12 cellular contexts compared by ENCODE assay signal in genomic region chr9:93072383-93072795, GRCh38. TPM values are rescaled to one million over a fixed set of nuclear protein-coding genes. Genes with fewer than 3 reads are reported as not detected.
DNase-seq lines count a peak whose midpoint lies in the region; ATAC-seq, FAIRE-seq and TF ChIP-seq lines count a peak whose summit lies in the region.
"Had no signal": no experiment of that assay in that cellular context is flagged by ENCODE, and none has a peak within 500 bp of the region (broad histone marks: within the 10 kb centered on the region; RNA-seq: fewer than 3 reads in every experiment).

No MANE protein-coding gene starts in this region.

- peaks cover 72% of the 10 kb centered on the region for H3K4me1 Mint-ChIP-seq in activated naive CD8-positive, alpha-beta T cell (ENCODE audit: low read depth)
- peaks cover 13% of the 10 kb centered on the region for H3K4me1 Mint-ChIP-seq in mesothelial cell of epicardium

- FAIRE-seq in GM12891 (lab: Jason Lieb, UNC): no peak

- H3K27me3 Mint-ChIP-seq in activated naive CD8-positive, alpha-beta T cell: no peaks in the 10 kb centered on the region
- no peaks in the 10 kb centered on the region for H3K27me3 Mint-ChIP-seq in mesothelial cell of epicardium (ENCODE audit: low read depth)

- H3K9me3 Mint-ChIP-seq in activated naive CD8-positive, alpha-beta T cell (ENCODE audit: low read depth): no peaks in the 10 kb centered on the region
- peaks cover 8% of the 10 kb centered on the region for H3K9me3 Mint-ChIP-seq in mesothelial cell of epicardium

- no peak for TF ChIP-seq POLR2A in GM12891 (IDR thresholded peaks at IDR 0.05; ENCODE audit: low read depth, low read length)

- peak overlapping the region; percentile 23 for H3K4me3 Mint-ChIP-seq in activated naive CD8-positive, alpha-beta T cell
- H3K4me3 Mint-ChIP-seq in mesothelial cell of epicardium: no peak overlapping the region

- ATAC-seq in HG02981 (IDR thresholded peaks at IDR 0.05; ENCODE audit: unreplicated experiment) (no peak), GM21390 (IDR thresholded peaks at IDR 0.05; ENCODE audit: unreplicated experiment) (no peak)

- peak in 2 of 3 experiments; percentile 8 to 28 for DNase-seq in NCI-H1417 (lab: John Stamatoyannopoulos, UW)
- DNase-seq in NCI-H1417 treated with DMSO at 0.1 percent for 48 hours (lab: John Stamatoyannopoulos, UW): no peak
- DNase-seq in EL: peak; percentile 34
- DNase-seq in mesothelial cell of epicardium (ENCODE audit: low spot score in 2 of 2, unreplicated experiment in 2 of 2): peak in 1 of 2 experiments; percentile 59
- no peak for DNase-seq in GM12891 (ENCODE audit: insufficient read length, low spot score)
- DNase-seq: H7; NCI-H446 treated with DMSO at 0.1 percent for 48 hours; spleen; stimulated activated naive CD4-positive, alpha-beta T cell treated with Interleukin-2 at 50 U/mL for 16 hours had no signal

- peaks cover 5% of the 10 kb centered on the region for H3K36me3 Mint-ChIP-seq in activated naive CD8-positive, alpha-beta T cell
- H3K36me3 Mint-ChIP-seq in mesothelial cell of epicardium: no peaks in the 10 kb centered on the region

- no peak for TF ChIP-seq CTCF in mesothelial cell of epicardium (IDR thresholded peaks at IDR 0.05; ENCODE audit: unreplicated experiment)

- peak overlapping the region; percentile 69 for H3K27ac Mint-ChIP-seq in activated naive CD8-positive, alpha-beta T cell
- H3K27ac Mint-ChIP-seq in mesothelial cell of epicardium: peak overlapping the region; percentile 31

TF ChIP-seq in GM12891, 5 proteins besides CTCF, POLR2A, EP300 and RAD21:
- TF ChIP-seq TAF1 (IDR thresholded peaks at IDR 0.05; ENCODE audit: low read depth, low read length) (no peak), SPI1 (IDR thresholded peaks at IDR 0.05; ENCODE audit: low read depth, low read length) (no peak), POLR2AphosphoS5 (IDR thresholded peaks at IDR 0.05; ENCODE audit: low read depth, low read length) (no peak), POU2F2 (IDR thresholded peaks at IDR 0.05; ENCODE audit: low read depth, low read length) (no peak), PAX5 (IDR thresholded peaks at IDR 0.05; ENCODE audit: insufficient read depth, low read length, severe bottlenecking) (no peak)

RNA-seq across cellular contexts. Expression of gene SUSD3, which starts 13.9 kb away (rescaled TPM):
- total RNA-seq in mesothelial cell of epicardium: 2.4 to 3.2 TPM (median 3.1 TPM) in 3 replicates
- 15.6 TPM for polyA plus RNA-seq in GM12891 (2012; ENCODE audit: low read depth, missing spikeins)

RNA-seq across cellular contexts. Expression of gene CARD19, which starts 23.6 kb away (rescaled TPM):
- total RNA-seq in mesothelial cell of epicardium: 19.4 to 22.6 TPM (median 20.1 TPM) in 3 replicates
- 10.7 TPM for polyA plus RNA-seq in GM12891 (2012; ENCODE audit: low read depth, missing spikeins)

Comparison
In these comparisons a context has a peak if more than half of its experiments do, and no peak if none do; other contexts are left out.
1. DNase-seq: peak in NCI-H1417 (2 of 3) and EL (single experiment); none in NCI-H1417 treated with DMSO at 0.1 percent for 48 hours (single experiment) and GM12891 (single experiment).